Comparison of ENCODE assay signal across 1 cellular context in the genomic region with DNA sequence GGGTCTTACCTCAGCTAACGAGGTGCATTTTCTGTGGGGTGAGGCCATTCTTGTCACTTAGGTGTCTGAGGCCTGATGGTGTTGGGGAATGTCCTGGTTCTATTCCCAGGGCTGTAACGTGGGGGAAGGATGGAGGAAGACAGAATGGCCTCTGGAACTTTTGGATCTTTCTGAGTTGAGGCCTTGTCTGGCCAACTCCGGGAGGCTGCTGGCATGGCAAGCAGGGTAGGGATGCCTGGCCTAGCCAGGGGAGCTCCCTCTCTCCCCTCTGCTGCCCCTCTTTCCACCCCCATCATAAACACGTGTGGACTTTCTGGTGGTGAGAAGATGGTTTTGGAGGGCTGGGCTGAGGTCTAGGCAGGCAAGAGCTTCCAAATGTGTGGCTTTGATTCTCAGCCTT.
TF ChIP-seq lines count a peak whose summit lies in the region.

No MANE protein-coding gene starts in this region.

TF ChIP-seq in HEK293T, 16 proteins besides CTCF, POLR2A, EP300 and RAD21:
- no peak for TF ChIP-seq HDGF (IDR thresholded peaks at IDR 0.05; ENCODE audit: borderline replicate concordance)
- no peak for TF ChIP-seq SP1 (IDR thresholded peaks at IDR 0.05)
- TF ChIP-seq CTBP1 (IDR thresholded peaks at IDR 0.05; ENCODE audit: borderline replicate concordance): no peak
- no peak for TF ChIP-seq FOXK2 (IDR thresholded peaks at IDR 0.05)
- TF ChIP-seq, protein P1, sequence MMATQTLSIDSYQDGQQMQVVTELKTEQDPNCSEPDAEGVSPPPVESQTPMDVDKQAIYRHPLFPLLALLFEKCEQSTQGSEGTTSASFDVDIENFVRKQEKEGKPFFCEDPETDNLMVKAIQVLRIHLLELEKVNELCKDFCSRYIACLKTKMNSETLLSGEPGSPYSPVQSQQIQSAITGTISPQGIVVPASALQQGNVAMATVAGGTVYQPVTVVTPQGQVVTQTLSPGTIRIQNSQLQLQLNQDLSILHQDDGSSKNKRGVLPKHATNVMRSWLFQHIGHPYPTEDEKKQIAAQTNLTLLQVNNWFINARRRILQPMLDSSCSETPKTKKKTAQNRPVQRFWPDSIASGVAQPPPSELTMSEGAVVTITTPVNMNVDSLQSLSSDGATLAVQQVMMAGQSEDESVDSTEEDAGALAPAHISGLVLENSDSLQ (IDR thresholded peaks at IDR 0.05): no peak
- TF ChIP-seq FOXM1 (IDR thresholded peaks at IDR 0.05; ENCODE audit: borderline replicate concordance): no peak
- TF ChIP-seq BHLHE40 (IDR thresholded peaks at IDR 0.05; ENCODE audit: borderline replicate concordance): no peak
- TF ChIP-seq LEF1 (IDR thresholded peaks at IDR 0.05; ENCODE audit: borderline replicate concordance): no peak
